26 cellular contexts compared by ENCODE assay signal in genomic region chr5:157186309-157187045, GRCh38. TPM values are rescaled to one million over a fixed set of nuclear protein-coding genes. Genes with fewer than 3 reads are reported as not detected.
DNase-seq lines count a peak whose midpoint lies in the region; ATAC-seq, FAIRE-seq and TF ChIP-seq lines count a peak whose summit lies in the region.
"Had no signal": no experiment of that assay in that cellular context is flagged by ENCODE, and none has a peak within 500 bp of the region (broad histone marks: within the 10 kb centered on the region; RNA-seq: fewer than 3 reads in every experiment).

No MANE protein-coding gene starts in this region.

- H3K27me3 ChIP-seq in CD4-positive, CD25-positive, alpha-beta regulatory T cell (ENCODE audit: control insufficient read depth, insufficient read depth, low read length): no peaks in the 10 kb centered on the region
- peaks cover 0 to 23% (median 0%) of the 10 kb centered on the region in 4 donors for H3K27me3 ChIP-seq in esophagus muscularis mucosa
- H3K27me3 ChIP-seq: brain microvascular endothelial cell, uterus had no signal

- no peaks in the 10 kb centered on the region for H3K27me3 Mint-ChIP-seq in activated CD4-positive, alpha-beta T cell treated with anti-CD3 and anti-CD28 coated beads for 36 hours
- no peaks in the 10 kb centered on the region for H3K27me3 Mint-ChIP-seq in CD4-positive, CD25-positive, alpha-beta regulatory T cell

- DNase-seq in activated CD4-positive, alpha-beta T cell treated with anti-CD3 and anti-CD28 coated beads for 36 hours: peak; percentile 49
- DNase-seq in activated CD4-positive, alpha-beta T cell treated with anti-CD3 and anti-CD28 coated beads, Interleukin-2, amount 50 U/mL, for 1 hour: no peak
- no peak for DNase-seq in CD4-positive, CD25-positive, alpha-beta regulatory T cell
- peak; percentile 48 to 52 for DNase-seq in activated T-cell treated with anti-CD3 and anti-CD28 coated beads, Interleukin-2, amount 50 U/mL, for 48 hours
- DNase-seq in esophagus muscularis mucosa (ENCODE audit: extremely low spot score) (peak; percentile 72), amniotic stem cell (lab: John Stamatoyannopoulos, UW) (no peak), frontal cortex (ENCODE audit: low spot score in 2 of 2) (no peak), T1000 (lab: John Stamatoyannopoulos, UW) (no peak)
- DNase-seq: brain microvascular endothelial cell, endodermal cell, NCI-H187 treated with DMSO at 0.1 percent for 48 hours, NCI-H2227 treated with DMSO at 0.1 percent for 48 hours, NCI-H82, substantia nigra, uterus had no signal

- FAIRE-seq in frontal cortex (lab: Jason Lieb, UNC): no peak
- FAIRE-seq: colon, GM18507 had no signal

- intact Hi-C loops in activated CD4-positive, alpha-beta T cell treated with anti-CD3 and anti-CD28 coated beads for 36 hours (cut with DNase I, micrococcal nuclease): loop anchor here in 1 of 2 experiments (2.0 kb wide), 2 partner anchors 14 to 66 kb away; no protein-coding TSS in a partner anchor
- intact Hi-C loops in esophagus muscularis mucosa (cut with DNase I): no loop called here

- CTCF ChIA-PET in activated CD4-positive, alpha-beta T cell treated with anti-CD3 and anti-CD28 coated beads for 36 hours (lab: Charles Lee): interaction anchor here (0.6 to 2.0 kb wide), 10 partner anchors 9 to 263 kb away, joined by 3 to 15 read pairs (median 4); partner anchors contain the start of gene MED7

- no peak for TF ChIP-seq POLR2A in esophagus muscularis mucosa (IDR thresholded peaks at IDR 0.05; ENCODE audit: low read depth)

- H3K4me1 Mint-ChIP-seq in activated CD4-positive, alpha-beta T cell treated with anti-CD3 and anti-CD28 coated beads for 36 hours: peaks cover 51% of the 10 kb centered on the region
- peaks cover 21 to 61% (median 39%) of the 10 kb centered on the region in 4 donors for H3K4me1 Mint-ChIP-seq in CD4-positive, CD25-positive, alpha-beta regulatory T cell
- H3K4me1 Mint-ChIP-seq: endodermal cell, mesothelial cell of epicardium had no signal

- peak; percentile 3 for ATAC-seq in activated CD4-positive, alpha-beta T cell treated with anti-CD3 and anti-CD28 coated beads for 36 hours
- no peak for ATAC-seq in CD4-positive, CD25-positive, alpha-beta regulatory T cell (ENCODE audit: low read depth in 2 of 2)

- H3K36me3 Mint-ChIP-seq in activated CD4-positive, alpha-beta T cell treated with anti-CD3 and anti-CD28 coated beads for 36 hours (ENCODE audit: low read depth): peaks cover 90% of the 10 kb centered on the region
- peaks cover 78% of the 10 kb centered on the region for H3K36me3 Mint-ChIP-seq in CD4-positive, CD25-positive, alpha-beta regulatory T cell
- H3K36me3 Mint-ChIP-seq: mesothelial cell of epicardium had no signal

- POLR2A ChIA-PET in activated CD4-positive, alpha-beta T cell treated with anti-CD3 and anti-CD28 coated beads for 36 hours (lab: Charles Lee): interaction anchor here (0.7 to 1.4 kb wide), 10 partner anchors 9 to 561 kb away, joined by 3 to 7 read pairs (median 4); no protein-coding TSS in a partner anchor

- TF ChIP-seq CTCF in esophagus muscularis mucosa (IDR thresholded peaks at IDR 0.05): no peak

- no peaks in the 10 kb centered on the region for H3K9me3 ChIP-seq in CD4-positive, CD25-positive, alpha-beta regulatory T cell (ENCODE audit: control insufficient read depth in 2 of 2, low read length in 2 of 2)
- peaks cover 0 to 6% (median 0%) of the 10 kb centered on the region in 4 donors for H3K9me3 ChIP-seq in esophagus muscularis mucosa
- H3K9me3 ChIP-seq: HAP-1, uterus had no signal

- peaks cover 79% of the 10 kb centered on the region for H3K36me3 ChIP-seq in CD4-positive, CD25-positive, alpha-beta regulatory T cell (ENCODE audit: control insufficient read depth, insufficient read depth, low read length)
- H3K36me3 ChIP-seq in esophagus muscularis mucosa: no peaks in the 10 kb centered on the region
- H3K36me3 ChIP-seq: brain microvascular endothelial cell, HAP-1, uterus had no signal

- TF ChIP-seq EP300 in esophagus muscularis mucosa (IDR thresholded peaks at IDR 0.05): no peak

- H3K9me3 Mint-ChIP-seq in activated CD4-positive, alpha-beta T cell treated with anti-CD3 and anti-CD28 coated beads for 36 hours (ENCODE audit: low read depth): no peaks in the 10 kb centered on the region
- peaks cover 0 to 2% (median 0%) of the 10 kb centered on the region in 7 donors for H3K9me3 Mint-ChIP-seq in CD4-positive, CD25-positive, alpha-beta regulatory T cell
- H3K9me3 Mint-ChIP-seq: mesothelial cell of epicardium had no signal

- peak overlapping the region; percentile 100 for H3K4me3 ChIP-seq in CD4-positive, CD25-positive, alpha-beta regulatory T cell (ENCODE audit: low read depth, low read length)
- H3K4me3 ChIP-seq in esophagus muscularis mucosa: no peak overlapping the region
- H3K4me3 ChIP-seq: HAP-1, smooth muscle cell, uterus had no signal

- H3K4me1 ChIP-seq in CD4-positive, CD25-positive, alpha-beta regulatory T cell (ENCODE audit: control insufficient read depth, insufficient read depth, low read length, poor library complexity, severe bottlenecking): peaks cover 75% of the 10 kb centered on the region
- H3K4me1 ChIP-seq in esophagus muscularis mucosa: no peaks in the 10 kb centered on the region
- H3K4me1 ChIP-seq: HAP-1, uterus had no signal

- H3K27ac Mint-ChIP-seq in activated CD4-positive, alpha-beta T cell treated with anti-CD3 and anti-CD28 coated beads for 36 hours: peak overlapping the region; percentile 96
- peak overlapping the region; percentile 84 to 96 (median 96) for H3K27ac Mint-ChIP-seq in CD4-positive, CD25-positive, alpha-beta regulatory T cell
- H3K27ac Mint-ChIP-seq: endodermal cell, mesothelial cell of epicardium had no signal

- peak overlapping the region; percentile 93 for H3K4me3 Mint-ChIP-seq in activated CD4-positive, alpha-beta T cell treated with anti-CD3 and anti-CD28 coated beads for 36 hours
- H3K4me3 Mint-ChIP-seq in CD4-positive, CD25-positive, alpha-beta regulatory T cell: peak overlapping the region; percentile 95 to 99 (median 99)
- H3K4me3 Mint-ChIP-seq: endodermal cell, mesothelial cell of epicardium had no signal

- 83% methylated on average over 12 of the region's 12 CpGs for WGBS in esophagus muscularis mucosa

- peak overlapping the region; percentile 90 for H3K27ac ChIP-seq in CD4-positive, CD25-positive, alpha-beta regulatory T cell (ENCODE audit: insufficient read depth, low read length, poor library complexity, severe bottlenecking)
- H3K27ac ChIP-seq in esophagus muscularis mucosa (replicated peaks in 1 of 4): no peak overlapping the region
- H3K27ac ChIP-seq: brain microvascular endothelial cell, KMS-11, uterus had no signal

RNA-seq across cellular contexts. Expression of gene ITK, which starts 5.8 kb away (rescaled TPM):
- 100 to 1,000 TPM; 208 to 249 TPM for total RNA-seq in activated CD4-positive, alpha-beta T cell treated with anti-CD3 and anti-CD28 coated beads for 36 hours
- 550 TPM for total RNA-seq in CD4-positive, CD25-positive, alpha-beta regulatory T cell
- 100 to 1,000 TPM; 146 to 222 (median 169) TPM for polyA plus RNA-seq in CD4-positive, CD25-positive, alpha-beta regulatory T cell
- total RNA-seq in esophagus muscularis mucosa: 1 to 10 TPM in 3 of 4 donors, under 1 TPM in 1; 0.80 to 6.3 (median 1.6) TPM
- not detected for total RNA-seq in frontal cortex
- total RNA-seq: HT1080, OCI-LY7, pulmonary artery endothelial cell had no signal
- polyA plus RNA-seq: fibroblast of lung had no signal

RNA-seq across cellular contexts. Expression of gene GARIN3, which starts 20.4 kb away (rescaled TPM):
- under 1 TPM; 0.79 to 0.82 TPM for total RNA-seq in activated CD4-positive, alpha-beta T cell treated with anti-CD3 and anti-CD28 coated beads for 36 hours
- total RNA-seq in CD4-positive, CD25-positive, alpha-beta regulatory T cell: not detected
- not detected for polyA plus RNA-seq in CD4-positive, CD25-positive, alpha-beta regulatory T cell
- not detected for total RNA-seq in esophagus muscularis mucosa
- total RNA-seq in frontal cortex: not detected
- total RNA-seq: A172, endodermal cell, fibroblast of lung, HT1080, mesothelial cell of epicardium, OCI-LY7, pulmonary artery endothelial cell, smooth muscle cell, uterus had no signal
- polyA plus RNA-seq: fibroblast of lung, smooth muscle cell had no signal

RNA-seq across cellular contexts. Expression of gene MED7, which starts 43.8 kb away (rescaled TPM):
- 10 to 100 TPM in 1 of 2 experiments, 1 to 10 TPM in 1; 10.0 to 16.9 TPM for total RNA-seq in activated CD4-positive, alpha-beta T cell treated with anti-CD3 and anti-CD28 coated beads for 36 hours
- total RNA-seq in CD4-positive, CD25-positive, alpha-beta regulatory T cell: 9.0 TPM
- 10 to 100 TPM; 15.0 to 19.5 (median 16.1) TPM for polyA plus RNA-seq in CD4-positive, CD25-positive, alpha-beta regulatory T cell
- total RNA-seq in esophagus muscularis mucosa (10 to 100 TPM in 3 of 4 donors, 1 to 10 TPM in 1; 8.4 to 12.5 (median 10.4) TPM), frontal cortex (44.4 TPM)

Comparison
In these comparisons a context has a peak if more than half of its experiments do, and no peak if none do; other contexts are left out.
1. DNase-seq: peak in activated CD4-positive, alpha-beta T cell treated with anti-CD3 and anti-CD28 coated beads for 36 hours (single experiment), activated T-cell treated with anti-CD3 and anti-CD28 coated beads, Interleukin-2, amount 50 U/mL, for 48 hours (2 of 2) and esophagus muscularis mucosa (single experiment); none in activated CD4-positive, alpha-beta T cell treated with anti-CD3 and anti-CD28 coated beads, Interleukin-2, amount 50 U/mL, for 1 hour (single experiment), CD4-positive, CD25-positive, alpha-beta regulatory T cell (0 of 3), amniotic stem cell (single experiment), frontal cortex (0 of 2) and T1000 (single experiment).
2. RNA of gene ITK, which starts 5.8 kb away (total RNA-seq): 550 TPM in CD4-positive, CD25-positive, alpha-beta regulatory T cell (single experiment) and 208 to 249 TPM in activated CD4-positive, alpha-beta T cell treated with anti-CD3 and anti-CD28 coated beads for 36 hours; 0.80 to 6.3 TPM in esophagus muscularis mucosa and not detected in frontal cortex (single experiment); every median in the first group is over 10 times any median in the second.